Comparison of ENCODE assay signal across 1 cellular context in the genomic region with DNA sequence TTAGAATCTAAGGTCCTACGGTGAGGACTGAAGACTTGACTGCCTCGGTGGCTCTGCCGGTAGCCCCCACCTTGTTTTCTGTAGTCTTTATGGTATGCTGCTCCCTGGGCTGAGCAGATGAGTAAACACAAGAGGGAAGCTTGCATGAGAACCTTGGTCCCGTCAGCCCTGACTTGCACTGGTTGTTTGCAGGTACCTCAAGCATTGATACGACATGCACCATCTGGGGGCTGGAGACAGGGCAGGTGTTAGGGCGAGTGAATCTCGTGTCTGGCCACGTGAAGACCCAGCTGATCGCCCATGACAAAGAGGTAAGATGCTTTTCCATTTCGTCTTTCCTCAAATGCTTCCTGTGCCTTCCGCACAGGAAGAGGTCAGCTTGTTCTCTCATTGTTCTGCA.
TF ChIP-seq lines count a peak whose summit lies in the region.

No MANE protein-coding gene starts in this region.

TF ChIP-seq in HepG2, 621 proteins besides CTCF, POLR2A, EP300 and RAD21 (continued from another document and continues in another):
- TF ChIP-seq, protein P1, sequence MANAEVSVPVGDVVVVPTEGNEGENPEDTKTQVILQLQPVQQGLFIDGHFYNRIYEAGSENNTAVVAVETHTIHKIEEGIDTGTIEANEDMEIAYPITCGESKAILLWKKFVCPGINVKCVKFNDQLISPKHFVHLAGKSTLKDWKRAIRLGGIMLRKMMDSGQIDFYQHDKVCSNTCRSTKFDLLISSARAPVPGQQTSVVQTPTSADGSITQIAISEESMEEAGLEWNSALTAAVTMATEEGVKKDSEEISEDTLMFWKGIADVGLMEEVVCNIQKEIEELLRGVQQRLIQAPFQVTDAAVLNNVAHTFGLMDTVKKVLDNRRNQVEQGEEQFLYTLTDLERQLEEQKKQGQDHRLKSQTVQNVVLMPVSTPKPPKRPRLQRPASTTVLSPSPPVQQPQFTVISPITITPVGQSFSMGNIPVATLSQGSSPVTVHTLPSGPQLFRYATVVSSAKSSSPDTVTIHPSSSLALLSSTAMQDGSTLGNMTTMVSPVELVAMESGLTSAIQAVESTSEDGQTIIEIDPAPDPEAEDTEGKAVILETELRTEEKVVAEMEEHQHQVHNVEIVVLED (CRISPR knock-in tag; IDR thresholded peaks at IDR 0.05; ENCODE audit: borderline replicate concordance) = peak; percentile 41; the same call in 1 of the 2 replicates
- TF ChIP-seq TRIM24 (CRISPR knock-in tag; IDR thresholded peaks at IDR 0.05) = no peak
- TF ChIP-seq ZNF143 (CRISPR knock-in tag; IDR thresholded peaks at IDR 0.05) = no peak
- no peak for TF ChIP-seq ZMAT3 (CRISPR knock-in tag; conservative IDR thresholded peaks at IDR 0.05)
- TF ChIP-seq ZSCAN22 (CRISPR knock-in tag; IDR thresholded peaks at IDR 0.05) = no peak
- TF ChIP-seq ZNF543 (CRISPR knock-in tag; IDR thresholded peaks at IDR 0.05) = no peak
- no peak for TF ChIP-seq MXI1 (IDR thresholded peaks at IDR 0.05; ENCODE audit: borderline replicate concordance, low read depth, low read length)
- no peak for TF ChIP-seq ZNF75D (CRISPR knock-in tag; IDR thresholded peaks at IDR 0.05; ENCODE audit: borderline replicate concordance)
- TF ChIP-seq ZNF556 (CRISPR knock-in tag; IDR thresholded peaks at IDR 0.05; ENCODE audit: borderline replicate concordance) = peak; percentile 21; the same call in 1 of the 2 replicates
- no peak for TF ChIP-seq NRL (CRISPR knock-in tag; IDR thresholded peaks at IDR 0.05; ENCODE audit: borderline replicate concordance)
- TF ChIP-seq, protein P2, sequence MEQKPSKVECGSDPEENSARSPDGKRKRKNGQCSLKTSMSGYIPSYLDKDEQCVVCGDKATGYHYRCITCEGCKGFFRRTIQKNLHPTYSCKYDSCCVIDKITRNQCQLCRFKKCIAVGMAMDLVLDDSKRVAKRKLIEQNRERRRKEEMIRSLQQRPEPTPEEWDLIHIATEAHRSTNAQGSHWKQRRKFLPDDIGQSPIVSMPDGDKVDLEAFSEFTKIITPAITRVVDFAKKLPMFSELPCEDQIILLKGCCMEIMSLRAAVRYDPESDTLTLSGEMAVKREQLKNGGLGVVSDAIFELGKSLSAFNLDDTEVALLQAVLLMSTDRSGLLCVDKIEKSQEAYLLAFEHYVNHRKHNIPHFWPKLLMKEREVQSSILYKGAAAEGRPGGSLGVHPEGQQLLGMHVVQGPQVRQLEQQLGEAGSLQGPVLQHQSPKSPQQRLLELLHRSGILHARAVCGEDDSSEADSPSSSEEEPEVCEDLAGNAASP (CRISPR knock-in tag; IDR thresholded peaks at IDR 0.05; ENCODE audit: borderline replicate concordance) = no peak
- no peak for TF ChIP-seq ZFP41 (CRISPR knock-in tag; IDR thresholded peaks at IDR 0.05; ENCODE audit: borderline replicate concordance)
- no peak for TF ChIP-seq ZFAT (CRISPR knock-in tag; conservative IDR thresholded peaks at IDR 0.05)
- TF ChIP-seq ZBTB38 (CRISPR knock-in tag; IDR thresholded peaks at IDR 0.05) = no peak
- TF ChIP-seq GRHL1 (CRISPR knock-in tag; conservative IDR thresholded peaks at IDR 0.05) = no peak
- TF ChIP-seq ZNF773 (CRISPR knock-in tag; IDR thresholded peaks at IDR 0.05; ENCODE audit: borderline replicate concordance) = no peak
- no peak for TF ChIP-seq ZNF768 (CRISPR knock-in tag; IDR thresholded peaks at IDR 0.05)
- TF ChIP-seq ARID3A (IDR thresholded peaks at IDR 0.05; ENCODE audit: low read depth, low read length) = no peak
- peak; percentile 94 for TF ChIP-seq SALL1 (CRISPR knock-in tag; IDR thresholded peaks at IDR 0.05)
- TF ChIP-seq ZMYM2 (CRISPR knock-in tag; IDR thresholded peaks at IDR 0.05) = no peak
- TF ChIP-seq, protein P3, sequence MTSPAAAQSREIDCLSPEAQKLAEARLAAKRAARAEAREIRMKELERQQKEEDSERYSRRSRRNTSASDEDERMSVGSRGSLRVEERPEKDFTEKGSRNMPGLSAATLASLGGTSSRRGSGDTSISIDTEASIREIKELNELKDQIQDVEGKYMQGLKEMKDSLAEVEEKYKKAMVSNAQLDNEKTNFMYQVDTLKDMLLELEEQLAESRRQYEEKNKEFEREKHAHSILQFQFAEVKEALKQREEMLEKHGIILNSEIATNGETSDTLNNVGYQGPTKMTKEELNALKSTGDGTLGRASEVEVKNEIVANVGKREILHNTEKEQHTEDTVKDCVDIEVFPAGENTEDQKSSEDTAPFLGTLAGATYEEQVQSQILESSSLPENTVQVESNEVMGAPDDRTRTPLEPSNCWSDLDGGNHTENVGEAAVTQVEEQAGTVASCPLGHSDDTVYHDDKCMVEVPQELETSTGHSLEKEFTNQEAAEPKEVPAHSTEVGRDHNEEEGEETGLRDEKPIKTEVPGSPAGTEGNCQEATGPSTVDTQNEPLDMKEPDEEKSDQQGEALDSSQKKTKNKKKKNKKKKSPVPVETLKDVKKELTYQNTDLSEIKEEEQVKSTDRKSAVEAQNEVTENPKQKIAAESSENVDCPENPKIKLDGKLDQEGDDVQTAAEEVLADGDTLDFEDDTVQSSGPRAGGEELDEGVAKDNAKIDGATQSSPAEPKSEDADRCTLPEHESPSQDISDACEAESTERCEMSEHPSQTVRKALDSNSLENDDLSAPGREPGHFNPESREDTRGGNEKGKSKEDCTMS (CRISPR knock-in tag; conservative IDR thresholded peaks at IDR 0.05) = no peak
- no peak for TF ChIP-seq RBAK (CRISPR knock-in tag; IDR thresholded peaks at IDR 0.05)
- TF ChIP-seq MTF1 (CRISPR knock-in tag; IDR thresholded peaks at IDR 0.05) = no peak
- TF ChIP-seq JARID2 (CRISPR knock-in tag; IDR thresholded peaks at IDR 0.05; ENCODE audit: insufficient replicate concordance) = no peak
- TF ChIP-seq NFYC (CRISPR knock-in tag; IDR thresholded peaks at IDR 0.05) = no peak
- peak; percentile 32; the same call in 1 of the 2 replicates for TF ChIP-seq KMT2B (CRISPR knock-in tag; IDR thresholded peaks at IDR 0.05)
- TF ChIP-seq KLF11 (CRISPR knock-in tag; IDR thresholded peaks at IDR 0.05) = no peak
- TF ChIP-seq BORCS8-MEF2B (CRISPR knock-in tag; IDR thresholded peaks at IDR 0.05) = peak; percentile 74; the same call in 1 of the 2 replicates
- no peak for TF ChIP-seq ZNF256 (CRISPR knock-in tag; conservative IDR thresholded peaks at IDR 0.05)
- no peak for TF ChIP-seq PHF20 (CRISPR knock-in tag; IDR thresholded peaks at IDR 0.05)
- TF ChIP-seq THAP11 (CRISPR knock-in tag; IDR thresholded peaks at IDR 0.05) = no peak; the same call in 1 of the 2 replicates
- 0 out of 2 replicates have a peak, but pooled peaks have one; percentile 67 for TF ChIP-seq ZNF619 (CRISPR knock-in tag; IDR thresholded peaks at IDR 0.05)
- 0 out of 2 replicates have a peak, but pooled peaks have one; percentile 67 for TF ChIP-seq KLF6 (CRISPR knock-in tag; IDR thresholded peaks at IDR 0.05)
- TF ChIP-seq, protein P4, sequence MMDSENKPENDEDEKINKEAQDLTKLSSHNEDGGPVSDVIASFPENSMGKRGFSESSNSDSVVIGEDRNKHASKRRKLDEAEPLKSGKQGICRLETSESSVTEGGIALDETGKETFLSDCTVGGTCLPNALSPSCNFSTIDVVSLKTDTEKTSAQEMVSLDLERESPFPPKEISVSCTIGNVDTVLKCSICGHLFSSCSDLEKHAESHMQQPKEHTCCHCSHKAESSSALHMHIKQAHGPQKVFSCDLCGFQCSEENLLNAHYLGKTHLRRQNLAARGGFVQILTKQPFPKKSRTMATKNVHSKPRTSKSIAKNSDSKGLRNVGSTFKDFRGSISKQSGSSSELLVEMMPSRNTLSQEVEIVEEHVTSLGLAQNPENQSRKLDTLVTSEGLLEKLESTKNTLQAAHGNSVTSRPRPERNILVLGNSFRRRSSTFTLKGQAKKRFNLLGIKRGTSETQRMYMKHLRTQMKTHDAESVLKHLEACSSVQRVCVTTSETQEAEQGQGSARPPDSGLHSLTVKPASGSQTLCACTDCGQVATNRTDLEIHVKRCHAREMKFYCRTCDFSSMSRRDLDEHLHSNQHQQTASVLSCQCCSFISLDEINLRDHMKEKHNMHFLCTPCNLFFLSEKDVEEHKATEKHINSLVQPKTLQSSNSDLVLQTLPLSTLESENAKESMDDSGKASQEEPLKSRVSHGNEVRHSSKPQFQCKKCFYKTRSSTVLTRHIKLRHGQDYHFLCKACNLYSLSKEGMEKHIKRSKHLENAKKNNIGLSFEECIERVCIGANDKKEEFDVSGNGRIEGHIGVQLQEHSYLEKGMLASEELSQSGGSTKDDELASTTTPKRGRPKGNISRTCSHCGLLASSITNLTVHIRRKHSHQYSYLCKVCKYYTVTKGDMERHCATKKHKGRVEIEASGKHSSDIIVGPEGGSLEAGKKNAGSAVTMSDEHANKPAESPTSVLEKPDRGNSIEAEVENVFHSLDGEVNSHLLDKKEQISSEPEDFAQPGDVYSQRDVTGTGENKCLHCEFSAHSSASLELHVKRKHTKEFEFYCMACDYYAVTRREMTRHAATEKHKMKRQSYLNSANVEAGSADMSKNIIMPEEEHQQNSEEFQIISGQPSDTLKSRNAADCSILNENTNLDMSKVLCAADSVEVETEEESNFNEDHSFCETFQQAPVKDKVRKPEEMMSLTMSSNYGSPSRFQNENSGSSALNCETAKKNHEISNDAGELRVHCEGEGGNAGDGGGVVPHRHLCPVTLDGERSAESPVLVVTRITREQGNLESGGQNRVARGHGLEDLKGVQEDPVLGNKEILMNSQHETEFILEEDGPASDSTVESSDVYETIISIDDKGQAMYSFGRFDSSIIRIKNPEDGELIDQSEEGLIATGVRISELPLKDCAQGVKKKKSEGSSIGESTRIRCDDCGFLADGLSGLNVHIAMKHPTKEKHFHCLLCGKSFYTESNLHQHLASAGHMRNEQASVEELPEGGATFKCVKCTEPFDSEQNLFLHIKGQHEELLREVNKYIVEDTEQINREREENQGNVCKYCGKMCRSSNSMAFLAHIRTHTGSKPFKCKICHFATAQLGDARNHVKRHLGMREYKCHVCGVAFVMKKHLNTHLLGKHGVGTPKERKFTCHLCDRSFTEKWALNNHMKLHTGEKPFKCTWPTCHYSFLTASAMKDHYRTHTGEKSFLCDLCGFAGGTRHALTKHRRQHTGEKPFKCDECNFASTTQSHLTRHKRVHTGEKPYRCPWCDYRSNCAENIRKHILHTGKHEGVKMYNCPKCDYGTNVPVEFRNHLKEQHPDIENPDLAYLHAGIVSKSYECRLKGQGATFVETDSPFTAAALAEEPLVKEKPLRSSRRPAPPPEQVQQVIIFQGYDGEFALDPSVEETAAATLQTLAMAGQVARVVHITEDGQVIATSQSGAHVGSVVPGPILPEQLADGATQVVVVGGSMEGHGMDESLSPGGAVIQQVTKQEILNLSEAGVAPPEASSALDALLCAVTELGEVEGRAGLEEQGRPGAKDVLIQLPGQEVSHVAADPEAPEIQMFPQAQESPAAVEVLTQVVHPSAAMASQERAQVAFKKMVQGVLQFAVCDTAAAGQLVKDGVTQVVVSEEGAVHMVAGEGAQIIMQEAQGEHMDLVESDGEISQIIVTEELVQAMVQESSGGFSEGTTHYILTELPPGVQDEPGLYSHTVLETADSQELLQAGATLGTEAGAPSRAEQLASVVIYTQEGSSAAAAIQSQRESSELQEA (CRISPR knock-in tag; IDR thresholded peaks at IDR 0.05; ENCODE audit: not compliant biosample characterization) = no peak
